In genomic region chr2:169304689-169305088, GRCh38 we compare ENCODE assay signal across 3 cellular contexts. TPM values are rescaled to one million over a fixed set of nuclear protein-coding genes. Genes with fewer than 3 reads are reported as not detected.
"Had no signal": no experiment of that assay in that cellular context is flagged by ENCODE, and none has a peak within 500 bp of the region (broad histone marks: within the 10 kb centered on the region; RNA-seq: fewer than 3 reads in every experiment).

No MANE protein-coding gene starts in this region.

RNA-seq across cellular contexts. Expression of gene LRP2, which starts 57.6 kb away (rescaled TPM):
- total RNA-seq: activated B cell treated with CpG ODN at 0.5 μM for 24 hours; T-helper 1 cell treated with Interleukin-12 subunit alpha and Interleukin-12 subunit beta and Interleukin-4 antibody, amounts not matched to agents 30 ng/mL and 1 ng/mL, for 36 hours; T-helper 17 cell had no signal
